8 cellular contexts compared by ENCODE assay signal in genomic region chr16:85611455-85612190, GRCh38. TPM values are rescaled to one million over a fixed set of nuclear protein-coding genes. Genes with fewer than 3 reads are reported as not detected.
A peak's percentile ranks its signal among the peaks of the same experiment; 100 is the strongest.
DNase-seq lines count a peak whose midpoint lies in the region; ATAC-seq and TF ChIP-seq lines count a peak whose summit lies in the region.

No MANE protein-coding gene starts in this region.

- POLR2A ChIA-PET in WTC11 (lab: Charles Lee): interaction anchor here (1.4 to 3.3 kb wide), 4 partner anchors 33 to 54 kb away, joined by 7 to 20 read pairs (median 8); no protein-coding TSS in a partner anchor

- intact Hi-C loops in left lung (cut with DNase I): loop anchor here in 1 of 2 donors (10.0 kb wide), 1 partner anchor 57 kb away; no protein-coding TSS in a partner anchor

- TF ChIP-seq CTCF in WTC11 (IDR thresholded peaks at IDR 0.05) (no peak), left lung (IDR thresholded peaks at IDR 0.05) (no peak)

- CTCF ChIA-PET in WTC11 (lab: Charles Lee): interaction anchor here (0.6 to 9.0 kb wide), 23 partner anchors 10 to 358 kb away, joined by 3 to 160 read pairs (median 4); no protein-coding TSS in a partner anchor

- H3K27me3 Mint-ChIP-seq in WTC11 (ENCODE audit: low read depth): peaks cover 17% of the 10 kb centered on the region

- peak overlapping the region; percentile 25 to 51 for H3K9ac ChIP-seq in duodenal mucosa (ENCODE audit: low read depth in 1 of 2, low read length in 2 of 2)

- H3K27ac Mint-ChIP-seq in WTC11: no peak overlapping the region

- H3K27me3 ChIP-seq in duodenal mucosa (ENCODE audit: control insufficient read depth in 1 of 2, insufficient read depth in 2 of 2, low read length in 2 of 2) (no peaks in the 10 kb centered on the region), left lung (no peaks in the 10 kb centered on the region)

- no peaks in the 10 kb centered on the region for H3K9me3 Mint-ChIP-seq in WTC11

- ATAC-seq in WTC11: no peak
- peak; percentile 30 for ATAC-seq in left lung
- ATAC-seq in GM18907 (IDR thresholded peaks at IDR 0.05; ENCODE audit: unreplicated experiment): no peak

- peaks cover 50% of the 10 kb centered on the region for H3K4me1 Mint-ChIP-seq in WTC11

- H3K36me3 ChIP-seq in duodenal mucosa (ENCODE audit: control insufficient read depth in 1 of 2, insufficient read depth in 2 of 2, low read length in 2 of 2): no peaks in the 10 kb centered on the region
- no peaks in the 10 kb centered on the region for H3K36me3 ChIP-seq in left lung

- H3K4me1 ChIP-seq in duodenal mucosa (ENCODE audit: control insufficient read depth in 1 of 2, insufficient read depth in 2 of 2, low read length in 2 of 2) (peaks cover 42 to 65% of the 10 kb centered on the region in 2 donors), left lung (peaks cover 54 to 89% of the 10 kb centered on the region in 2 donors)

- DNase-seq in activated T-cell treated with anti-CD3 and anti-CD28 coated beads for 24 hours (ENCODE audit: low read depth) (peak; percentile 28), activated T-cell treated with anti-CD3 and anti-CD28 coated beads for 4 hours (no peak), NCI-H2196 treated with DMSO at 0.1 percent for 48 hours (lab: John Stamatoyannopoulos, UW; ENCODE audit: unreplicated experiment) (peak; percentile 24), WTC11 (ENCODE audit: low spot score) (peak; percentile 76), left lung (peak; percentile 82 to 93)
- DNase-seq in stimulated activated CD4-positive, alpha-beta T cell treated with anti-CD3 and anti-CD28 coated beads, Interleukin-2, amount 100 ng/mL, for 4 hours (ENCODE audit: low read depth): peak; percentile 45

- peak overlapping the region; percentile 83 for H3K27ac ChIP-seq in duodenal mucosa (ENCODE audit: low read depth, low read length)
- peak overlapping the region; percentile 89 to 91 for H3K27ac ChIP-seq in left lung

- H3K4me3 ChIP-seq in duodenal mucosa (ENCODE audit: low read depth in 1 of 2, low read length in 2 of 2): peak overlapping the region; percentile 55 to 60
- H3K4me3 ChIP-seq in left lung: peak overlapping the region; percentile 62 to 63

- peak overlapping the region; percentile 60 for H3K4me3 Mint-ChIP-seq in WTC11

- no peaks in the 10 kb centered on the region for H3K9me3 ChIP-seq in duodenal mucosa (ENCODE audit: control insufficient read depth in 1 of 2, low read length in 2 of 2)
- no peaks in the 10 kb centered on the region for H3K9me3 ChIP-seq in left lung

- no peaks in the 10 kb centered on the region for H3K36me3 Mint-ChIP-seq in WTC11

TF ChIP-seq in WTC11, 78 proteins besides CTCF, POLR2A, EP300 and RAD21:
- TF ChIP-seq ZNF263 (CRISPR knock-in tag; IDR thresholded peaks at IDR 0.05; ENCODE audit: low read depth): peak; percentile 41; the same call in 1 of the 2 replicates
- peak; percentile 67 for TF ChIP-seq ZNF423 (CRISPR knock-in tag; IDR thresholded peaks at IDR 0.05)
- 0 out of 2 replicates have a peak, but pooled peaks have one; percentile 40 for TF ChIP-seq ELF4 (CRISPR knock-in tag; IDR thresholded peaks at IDR 0.05; ENCODE audit: low read depth)
- 0 out of 2 replicates have a peak, but pooled peaks have one; percentile 5 for TF ChIP-seq FOXP4 (CRISPR knock-in tag; IDR thresholded peaks at IDR 0.05)
- peak; percentile 22; the same call in 1 of the 2 replicates for TF ChIP-seq ZNF219 (CRISPR knock-in tag; IDR thresholded peaks at IDR 0.05; ENCODE audit: borderline replicate concordance)
- peak; percentile 22; the same call in 1 of the 2 replicates for TF ChIP-seq E2F5 (CRISPR knock-in tag; IDR thresholded peaks at IDR 0.05)
- 0 out of 2 replicates have a peak, but pooled peaks have one; percentile 31 for TF ChIP-seq MLX (CRISPR knock-in tag; IDR thresholded peaks at IDR 0.05)
- TF ChIP-seq RORB (CRISPR knock-in tag; IDR thresholded peaks at IDR 0.05): no peak
- TF ChIP-seq ZNF281 (CRISPR knock-in tag; IDR thresholded peaks at IDR 0.05): no peak

RNA-seq across cellular contexts. Expression of gene GSE1, which starts 1.5 kb away (rescaled TPM):
- total RNA-seq in WTC11 (2021) (91.0 to 124 TPM (median 93.8 TPM) in 3 replicates), left lung (10 to 100 TPM; 84.8 to 93.0 TPM)
